ENCODE assay signal across 8 cellular contexts in the genomic region with DNA sequence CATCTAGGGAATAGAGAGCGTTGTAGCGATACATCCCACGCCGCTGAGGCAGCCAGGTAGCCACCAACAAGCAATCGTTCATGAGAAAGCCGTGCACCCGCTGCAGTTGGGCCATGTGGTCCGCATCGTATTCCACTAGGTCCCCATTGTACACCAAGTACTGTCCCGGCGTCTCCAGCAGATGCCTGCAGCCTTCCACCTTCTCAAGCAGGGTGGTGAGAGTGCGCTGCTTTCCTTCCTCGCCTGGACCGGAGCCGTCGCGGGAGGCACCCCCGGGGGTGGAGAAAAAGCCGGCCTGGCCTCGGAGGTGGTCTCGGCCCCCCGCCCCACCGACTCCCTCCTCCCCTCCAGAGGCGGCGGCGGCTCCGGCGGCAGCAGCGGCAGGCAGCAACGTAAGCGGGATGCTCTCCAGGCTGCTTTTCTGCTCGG. TPM values are rescaled to one million over a fixed set of nuclear protein-coding genes. Genes with fewer than 3 reads are reported as not detected.
DNase-seq lines count a peak whose midpoint lies in the region; ATAC-seq and TF ChIP-seq lines count a peak whose summit lies in the region.

No MANE protein-coding gene starts in this region.

- no peaks in the 10 kb centered on the region for H3K9me3 ChIP-seq in psoas muscle

- no peaks in the 10 kb centered on the region for H3K27me3 ChIP-seq in psoas muscle (ENCODE audit: insufficient read depth in 3 of 3, low read length in 2 of 3)

- DNase-seq in globus pallidus (ENCODE audit: low spot score) (peak; percentile 11), psoas muscle (no peak), SHP77 (lab: John Stamatoyannopoulos, UW) (no peak), NCI-H524 (lab: John Stamatoyannopoulos, UW) (no peak)

- peaks cover 0 to 27% of the 10 kb centered on the region in 2 donors for H3K36me3 ChIP-seq in psoas muscle (ENCODE audit: insufficient read depth in 1 of 2, low read depth in 1 of 2)

- H3K4me3 ChIP-seq in psoas muscle, result peak overlapping the region; percentile 95

- H3K27ac ChIP-seq in VCaP, result peak overlapping the region; percentile 79
- H3K27ac ChIP-seq in psoas muscle, result peak overlapping the region; percentile 99

- peaks cover 52% of the 10 kb centered on the region for H3K4me1 ChIP-seq in psoas muscle

- TF ChIP-seq CTCF in VCaP (conservative IDR thresholded peaks at IDR 0.05) (no peak), psoas muscle (IDR thresholded peaks at IDR 0.05) (no peak)

- WGBS in psoas muscle, 3 donors, result 0 to 1% (median 1%) methylated on average over 24 to 32 of the region's 32 CpGs

- ATAC-seq in GM18870 (IDR thresholded peaks at IDR 0.05; ENCODE audit: unreplicated experiment) (peak; percentile 10), HG02884 (IDR thresholded peaks at IDR 0.05; ENCODE audit: unreplicated experiment) (peak; percentile 18), psoas muscle (peak; percentile 18 to 67 (median 25)), GM18520 (IDR thresholded peaks at IDR 0.05; ENCODE audit: unreplicated experiment) (no peak)

- intact Hi-C loops in psoas muscle (cut with DNase I), result loop anchor here (5.0 kb wide), 2 partner anchors 95 to 255 kb away; partner anchors contain the start of gene GNPAT (in 2 of the 2)

RNA-seq across cellular contexts. Expression of gene EXOC8, which starts 0.6 kb away (rescaled TPM):
- 10 to 100 TPM; 13.7 to 39.9 (median 23.5) TPM for total RNA-seq in psoas muscle
- 10 to 100 TPM in 2 of 3 donors, 1 to 10 TPM in 1; 5.2 to 25.4 (median 12.6) TPM for polyA plus RNA-seq in psoas muscle

RNA-seq across cellular contexts. Expression of gene SPRTN, which starts 1.0 kb away (rescaled TPM):
- total RNA-seq in psoas muscle, result 1 to 10 TPM; 7.0 to 9.8 (median 9.2) TPM
- polyA plus RNA-seq in psoas muscle, result 10 to 100 TPM in 1 of 3 donors, 1 to 10 TPM in 2; 4.3 to 14.8 (median 6.2) TPM
